ENCODE assay signal across 31 cellular contexts in the genomic region with DNA sequence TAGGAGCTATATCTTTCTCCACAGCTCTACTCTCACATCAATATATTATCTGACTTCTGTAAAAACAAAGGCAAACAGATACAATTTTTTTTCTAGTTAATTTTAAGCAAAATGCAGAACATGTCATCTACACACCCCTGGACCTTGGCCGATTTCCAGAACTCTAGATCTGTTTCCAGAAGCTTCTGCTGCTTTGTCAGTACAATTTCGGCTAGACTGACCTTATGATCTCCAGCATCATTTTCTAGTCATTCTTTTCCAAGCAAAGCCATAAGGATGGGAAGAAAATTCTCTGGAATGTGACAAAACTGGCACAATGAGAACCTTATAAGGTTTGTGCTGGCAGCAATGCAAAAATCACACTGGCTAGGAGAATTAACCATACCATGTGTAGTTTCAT.
DNase-seq lines count a peak whose midpoint lies in the region; ATAC-seq, FAIRE-seq and TF ChIP-seq lines count a peak whose summit lies in the region.
"Had no signal": no experiment of that assay in that cellular context is flagged by ENCODE, and none has a peak within 500 bp of the region (broad histone marks: within the 10 kb centered on the region; RNA-seq: fewer than 3 reads in every experiment).

No MANE protein-coding gene starts in this region.

- no peaks in the 10 kb centered on the region for H3K27me3 Mint-ChIP-seq in astrocyte (ENCODE audit: low read depth, unreplicated experiment)
- H3K27me3 Mint-ChIP-seq: activated CD4-positive, alpha-beta T cell treated with anti-CD3 and anti-CD28 coated beads, Interleukin-2, amount 10 ng/mL, durations not matched to agents 24 days and 14 days; memory B cell; stimulated activated naive CD8-positive, alpha-beta T cell treated with anti-CD3 and anti-CD28 coated beads, Interleukin-15, amount 100 ng/mL, for 72 hours; T-cell had no signal

- FAIRE-seq in HepG2 (lab: Jason Lieb, UNC) = no peak
- FAIRE-seq in astrocyte (lab: Jason Lieb, UNC) = peak; percentile 49
- FAIRE-seq: G401.6 had no signal

- no peak overlapping the region for H3K27ac Mint-ChIP-seq in astrocyte (ENCODE audit: unreplicated experiment)
- H3K27ac Mint-ChIP-seq: activated CD4-positive, alpha-beta T cell treated with anti-CD3 and anti-CD28 coated beads, Interleukin-2, amount 10 ng/mL, durations not matched to agents 24 days and 14 days; activated naive CD8-positive, alpha-beta T cell; memory B cell; neural progenitor cell; stimulated activated naive CD8-positive, alpha-beta T cell treated with anti-CD3 and anti-CD28 coated beads, Interleukin-15, amount 100 ng/mL, for 72 hours; T-cell had no signal

- no peaks in the 10 kb centered on the region for H3K9me3 Mint-ChIP-seq in astrocyte (ENCODE audit: unreplicated experiment)
- H3K9me3 Mint-ChIP-seq: activated CD4-positive, alpha-beta T cell treated with anti-CD3 and anti-CD28 coated beads, Interleukin-2, amount 10 ng/mL, durations not matched to agents 24 days and 14 days; neural progenitor cell; stimulated activated naive CD8-positive, alpha-beta T cell treated with anti-CD3 and anti-CD28 coated beads, Interleukin-15, amount 100 ng/mL, for 72 hours had no signal

- in situ Hi-C loops in HepG2 (cut with HindIII; ENCODE audit: extremely low pct_ligation_motif_present, low pct_unique_long_range_greater_than_20kb) = no loop called here

- H3K4me3 ChIP-seq in liver (ENCODE audit: low read depth in 1 of 3, low read length in 3 of 3) = no peak overlapping the region
- H3K4me3 ChIP-seq in HepG2 (replicated peaks in 1 of 3; ENCODE audit: insufficient read depth in 1 of 3, low read depth in 2 of 3, low read length in 3 of 3) = no peak overlapping the region
- no peak overlapping the region for H3K4me3 ChIP-seq in astrocyte (ENCODE audit: insufficient read depth, low read depth, low read length)
- no peak overlapping the region for H3K4me3 ChIP-seq in fibroblast of pulmonary artery (replicated peaks; ENCODE audit: low read depth, low read length)
- no peak overlapping the region for H3K4me3 ChIP-seq in lower lobe of right lung
- H3K4me3 ChIP-seq: esophagus muscularis mucosa, gastroesophageal sphincter, HAP-1, hepatocyte, neural progenitor cell, right lobe of liver, SJCRH30 had no signal

- TF ChIP-seq CTCF in liver (IDR thresholded peaks at IDR 0.05; ENCODE audit: low read depth, low read length, missing input control) = no peak
- TF ChIP-seq CTCF in HepG2 (CRISPR knock-in tag; IDR thresholded peaks at IDR 0.05) = no peak
- TF ChIP-seq CTCF in astrocyte (IDR thresholded peaks at IDR 0.05; ENCODE audit: insufficient read depth, low read depth, low read length) = no peak
- no peak for TF ChIP-seq CTCF in fibroblast of pulmonary artery (IDR thresholded peaks at IDR 0.05; ENCODE audit: low read length, missing control alignments)
- TF ChIP-seq CTCF in lower lobe of right lung (IDR thresholded peaks at IDR 0.05) = no peak

- H3K36me3 ChIP-seq in liver (ENCODE audit: control insufficient read depth in 4 of 4, insufficient read depth in 3 of 4, low read depth in 1 of 4, low read length in 3 of 4) (no peaks in the 10 kb centered on the region), HepG2 (replicated peaks in 1 of 2; ENCODE audit: control insufficient read depth in 1 of 2, insufficient read depth in 2 of 2, low read length in 2 of 2) (no peaks in the 10 kb centered on the region), astrocyte (ENCODE audit: insufficient read depth, low read length) (no peaks in the 10 kb centered on the region), lower lobe of right lung (no peaks in the 10 kb centered on the region)
- H3K36me3 ChIP-seq: esophagus muscularis mucosa, gastroesophageal sphincter, HAP-1, neural progenitor cell, right lobe of liver, SJCRH30, WERI-Rb-1 had no signal

- H3K9me3 ChIP-seq in liver (ENCODE audit: control insufficient read depth in 4 of 4, low read length in 3 of 4) (no peaks in the 10 kb centered on the region), HepG2 (ENCODE audit: low read length) (no peaks in the 10 kb centered on the region), astrocyte (ENCODE audit: insufficient read depth, low read depth, low read length) (no peaks in the 10 kb centered on the region), lower lobe of right lung (no peaks in the 10 kb centered on the region)
- H3K9me3 ChIP-seq: esophagus muscularis mucosa, gastroesophageal sphincter, HAP-1, right lobe of liver, SJCRH30 had no signal

- no peak overlapping the region for H3K27ac ChIP-seq in liver (ENCODE audit: low read depth in 1 of 2, low read length in 2 of 2)
- no peak overlapping the region for H3K27ac ChIP-seq in HepG2 (ENCODE audit: extremely low read length, insufficient read depth, low read length)
- H3K27ac ChIP-seq in astrocyte (ENCODE audit: low read depth, low read length) = no peak overlapping the region
- H3K27ac ChIP-seq in lower lobe of right lung = no peak overlapping the region
- H3K27ac ChIP-seq: hepatocyte, HL-60, KMS-11, neural progenitor cell, right lobe of liver, SJCRH30, WERI-Rb-1 had no signal

- TF ChIP-seq RAD21 in liver (IDR thresholded peaks at IDR 0.05) = no peak
- TF ChIP-seq RAD21 in HepG2 (CRISPR knock-in tag; IDR thresholded peaks at IDR 0.05) = no peak

- H3K4me1 ChIP-seq in liver (ENCODE audit: control insufficient read depth in 4 of 4, insufficient read depth in 4 of 4, low read length in 3 of 4) (no peaks in the 10 kb centered on the region), HepG2 (ENCODE audit: insufficient read depth, low read length) (no peaks in the 10 kb centered on the region), astrocyte (ENCODE audit: insufficient read depth, low read length) (no peaks in the 10 kb centered on the region), lower lobe of right lung (no peaks in the 10 kb centered on the region)
- H3K4me1 ChIP-seq: HAP-1, neural progenitor cell, right lobe of liver had no signal

- H3K36me3 Mint-ChIP-seq in astrocyte (ENCODE audit: low read depth, unreplicated experiment) = no peaks in the 10 kb centered on the region
- H3K36me3 Mint-ChIP-seq: activated naive CD8-positive, alpha-beta T cell; memory B cell; neural progenitor cell; T-cell had no signal

- intact Hi-C loops in HepG2 (cut with micrococcal nuclease; ENCODE audit: unreplicated experiment) = no loop called here
- intact Hi-C loops in lower lobe of right lung (cut with DNase I) = no loop called here
- intact Hi-C loops in posterior cingulate gyrus (cut with DNase I) = no loop called here

- no peak for TF ChIP-seq POLR2A in HepG2 (IDR thresholded peaks at IDR 0.05; ENCODE audit: insufficient read depth in 1 of 2, low read depth in 2 of 2, low read length in 2 of 2)

- H3K4me1 Mint-ChIP-seq in astrocyte (ENCODE audit: low read depth, unreplicated experiment) = no peaks in the 10 kb centered on the region
- H3K4me1 Mint-ChIP-seq: activated CD4-positive, alpha-beta T cell treated with anti-CD3 and anti-CD28 coated beads, Interleukin-2, amount 10 ng/mL, durations not matched to agents 24 days and 14 days; memory B cell; neural progenitor cell; stimulated activated naive CD8-positive, alpha-beta T cell treated with anti-CD3 and anti-CD28 coated beads, Interleukin-15, amount 100 ng/mL, for 72 hours; T-cell had no signal

- no peak for TF ChIP-seq EP300 in HepG2 (IDR thresholded peaks at IDR 0.05; ENCODE audit: low read depth in 2 of 2, low read length in 2 of 2)
- no peak for TF ChIP-seq EP300 in HepG2 (CRISPR knock-in tag; IDR thresholded peaks at IDR 0.05; ENCODE audit: borderline replicate concordance)

- no peak overlapping the region for H3K4me2 ChIP-seq in HepG2 (ENCODE audit: low read depth, low read length)
- no peak overlapping the region for H3K4me2 ChIP-seq in astrocyte (ENCODE audit: low read length)
- H3K4me2 ChIP-seq: hepatocyte, KMS-11, neural progenitor cell had no signal

- no peak for ATAC-seq in HepG2
- no peak for ATAC-seq in lower lobe of right lung
- no peak for ATAC-seq in GM18870 (IDR thresholded peaks at IDR 0.05; ENCODE audit: unreplicated experiment)
- ATAC-seq: gastroesophageal sphincter; right lobe of liver; stimulated activated naive CD8-positive, alpha-beta T cell treated with anti-CD3 and anti-CD28 coated beads, Interleukin-15, amount 100 ng/mL, for 72 hours; T-cell had no signal

- WGBS in liver = 45% methylated on average over 2 of the region's 2 CpGs
- 2% methylated on average over 2 of the region's 2 CpGs for WGBS in HepG2 (ENCODE audit: low lambda C conversion rate)

- CTCF ChIA-PET in HepG2 (lab: Yijun Ruan, JAX; ENCODE audit: low intra/inter-chr PET ratio, low total read pairs) = no interaction called here

- BruUV-seq in HepG2 (replicated peaks; lab: Mats Ljungman, UMichigan) = no TSS peak

- H2AFZ ChIP-seq in HepG2 (ENCODE audit: low read length) (no peak overlapping the region), astrocyte (ENCODE audit: low read depth, low read length) (no peak overlapping the region)
- H2AFZ ChIP-seq: hepatocyte had no signal

- H3K27me3 ChIP-seq in liver (ENCODE audit: control insufficient read depth in 4 of 4, insufficient read depth in 4 of 4, low read length in 3 of 4) (peaks cover 0 to 3% (median 0%) of the 10 kb centered on the region in 4 donors), HepG2 (ENCODE audit: control insufficient read depth in 1 of 2, insufficient read depth in 2 of 2, low read length in 2 of 2) (no peaks in the 10 kb centered on the region), astrocyte (ENCODE audit: insufficient read depth, low read length) (no peaks in the 10 kb centered on the region), lower lobe of right lung (ENCODE audit: low read depth) (no peaks in the 10 kb centered on the region)
- H3K27me3 ChIP-seq: esophagus muscularis mucosa, gastroesophageal sphincter, hepatocyte, neural progenitor cell, right lobe of liver, SJCRH30 had no signal

- DNase-seq in HepG2 (ENCODE audit: low spot score) (no peak), astrocyte (ENCODE audit: low read depth) (peak; percentile 12), fibroblast of pulmonary artery (ENCODE audit: low read depth) (peak; percentile 20), lower lobe of right lung (no peak), posterior cingulate gyrus (no peak)
- DNase-seq in stimulated activated CD4-positive, alpha-beta T cell treated with anti-CD3 and anti-CD28 coated beads, Interleukin-4, amount 100 ng/mL, for 1 hour = no peak
- DNase-seq: activated CD4-positive, alpha-beta T cell treated with anti-CD3 and anti-CD28 coated beads, Interleukin-2, amount 10 ng/mL, durations not matched to agents 24 days and 14 days; activated effector memory CD4-positive, alpha-beta T cell treated with Interleukin-2 at 50 U/mL for 16 hours; anterior cingulate cortex; central memory CD4-positive, alpha-beta T cell; DMS53; NCI-H2081; NCI-H2227 treated with DMSO at 0.1 percent for 48 hours; NCI-H69; right lobe of liver; SJCRH30; stimulated activated naive CD8-positive, alpha-beta T cell treated with anti-CD3 and anti-CD28 coated beads, Interleukin-15, amount 100 ng/mL, for 72 hours; T-cell; WERI-Rb-1 had no signal

- POLR2A ChIA-PET in HepG2 (lab: Yijun Ruan, JAX) = no interaction called here

- H4K20me1 ChIP-seq in HepG2 (ENCODE audit: insufficient read depth, low read length) = no peaks in the 10 kb centered on the region
- H4K20me1 ChIP-seq in astrocyte (ENCODE audit: insufficient read depth, low read length) = no peaks in the 10 kb centered on the region

- no peak overlapping the region for H3K4me3 Mint-ChIP-seq in astrocyte (ENCODE audit: unreplicated experiment)
- H3K4me3 Mint-ChIP-seq: activated CD4-positive, alpha-beta T cell treated with anti-CD3 and anti-CD28 coated beads, Interleukin-2, amount 10 ng/mL, durations not matched to agents 24 days and 14 days; activated naive CD8-positive, alpha-beta T cell; memory B cell; neural progenitor cell; stimulated activated naive CD8-positive, alpha-beta T cell treated with anti-CD3 and anti-CD28 coated beads, Interleukin-15, amount 100 ng/mL, for 72 hours; T-cell had no signal

- no peak overlapping the region for H3K9ac ChIP-seq in liver (ENCODE audit: low read depth in 1 of 2, low read length in 2 of 2)
- no peak overlapping the region for H3K9ac ChIP-seq in HepG2 (ENCODE audit: insufficient read depth, low read depth, low read length)
- no peak overlapping the region for H3K9ac ChIP-seq in astrocyte (ENCODE audit: low read length)
- H3K9ac ChIP-seq: KMS-11, neural progenitor cell had no signal

- H3K79me2 ChIP-seq in HepG2 (ENCODE audit: insufficient read depth, low read length) (no peaks in the 10 kb centered on the region), astrocyte (ENCODE audit: insufficient read depth, low read length) (no peaks in the 10 kb centered on the region)
- H3K79me2 ChIP-seq: hepatocyte had no signal

Comparison
In these comparisons a context has a peak if more than half of its experiments do, and no peak if none do; other contexts are left out.
1. DNase-seq: peak in astrocyte (single experiment) and fibroblast of pulmonary artery (single experiment); none in HepG2 (single experiment), lower lobe of right lung (single experiment), stimulated activated CD4-positive, alpha-beta T cell treated with anti-CD3 and anti-CD28 coated beads, Interleukin-4, amount 100 ng/mL, for 1 hour (single experiment) and posterior cingulate gyrus (0 of 10).